ENCODE assay signal across 20 cellular contexts in the genomic region with DNA sequence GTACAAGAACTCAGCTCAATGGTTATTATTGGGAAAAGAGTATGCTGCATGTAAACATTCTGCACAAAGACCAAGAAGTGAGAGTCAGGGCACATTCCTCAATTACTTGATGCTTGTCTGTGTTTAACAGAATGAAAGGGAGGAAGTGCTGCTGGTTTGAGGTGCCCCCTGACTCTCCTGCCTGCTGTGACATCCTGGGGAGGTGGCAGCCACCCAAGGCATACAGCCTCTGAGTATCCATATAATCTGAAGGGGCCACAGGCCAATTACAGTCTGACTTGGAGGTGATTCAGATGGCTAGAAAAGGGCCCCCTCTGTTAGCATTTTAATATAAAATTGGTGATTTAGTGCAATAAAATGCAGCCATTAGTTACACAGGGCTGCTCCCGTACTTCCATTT.
A peak's percentile ranks its signal among the peaks of the same experiment; 100 is the strongest.
DNase-seq lines count a peak whose midpoint lies in the region; ATAC-seq and TF ChIP-seq lines count a peak whose summit lies in the region.
"Had no signal": no experiment of that assay in that cellular context is flagged by ENCODE, and none has a peak within 500 bp of the region (broad histone marks: within the 10 kb centered on the region; RNA-seq: fewer than 3 reads in every experiment).

No MANE protein-coding gene starts in this region.

- no peaks in the 10 kb centered on the region for H3K9me3 Mint-ChIP-seq in WTC11
- H3K9me3 Mint-ChIP-seq in activated T-cell treated with anti-CD3 and anti-CD28 coated beads, Interleukin-2, amount 50 U/mL, for 72 hours, result peaks cover 2 to 3% of the 10 kb centered on the region in 2 donors

- no peaks in the 10 kb centered on the region for H3K4me1 ChIP-seq in gastroesophageal sphincter

- H3K4me1 Mint-ChIP-seq in WTC11, result peaks cover 21% of the 10 kb centered on the region
- H3K4me1 Mint-ChIP-seq in activated T-cell treated with anti-CD3 and anti-CD28 coated beads, Interleukin-2, amount 50 U/mL, for 72 hours (ENCODE audit: low read depth), result no peaks in the 10 kb centered on the region
- H3K4me1 Mint-ChIP-seq: CD14-positive monocyte; CD4-positive, alpha-beta memory T cell had no signal

- TF ChIP-seq POLR2A in gastroesophageal sphincter (IDR thresholded peaks at IDR 0.05), result no peak

- DNase-seq in EH (ENCODE audit: low read depth), result peak; percentile 61
- DNase-seq in M059J (ENCODE audit: low read depth), result peak; percentile 14
- no peak for DNase-seq in WTC11 (ENCODE audit: low spot score)
- peak; percentile 31 for DNase-seq in cerebellum (ENCODE audit: low spot score)
- no peak for DNase-seq in T-helper 1 cell
- no peak for DNase-seq in activated T-cell treated with anti-CD3 and anti-CD28 coated beads, Interleukin-2, amount 50 U/mL, for 72 hours
- DNase-seq: CD4-positive, alpha-beta memory T cell; DMS53; DND-41; GM23248; H7; HFFc6; IMR-90 had no signal

- no peaks in the 10 kb centered on the region for H3K27me3 Mint-ChIP-seq in WTC11 (ENCODE audit: low read depth)
- no peaks in the 10 kb centered on the region for H3K27me3 Mint-ChIP-seq in activated T-cell treated with anti-CD3 and anti-CD28 coated beads, Interleukin-2, amount 50 U/mL, for 72 hours (ENCODE audit: low read depth)
- H3K27me3 Mint-ChIP-seq: CD4-positive, alpha-beta memory T cell had no signal

- WGBS in gastroesophageal sphincter (ENCODE audit: low coverage in 1 of 2), 2 donors, result 30 to 83% methylated on average over 1 of the region's 1 CpG

- no peak for TF ChIP-seq CTCF in WTC11 (IDR thresholded peaks at IDR 0.05)
- TF ChIP-seq CTCF in gastroesophageal sphincter (IDR thresholded peaks at IDR 0.05), result no peak

- H3K4me3 ChIP-seq in gastroesophageal sphincter, result no peak overlapping the region
- H3K4me3 ChIP-seq: BLaER1, GM23248, K562 had no signal

- no peak overlapping the region for H3K4me3 Mint-ChIP-seq in WTC11
- H3K4me3 Mint-ChIP-seq in activated T-cell treated with anti-CD3 and anti-CD28 coated beads, Interleukin-2, amount 50 U/mL, for 72 hours, result no peak overlapping the region
- H3K4me3 Mint-ChIP-seq: CD14-positive monocyte; CD4-positive, alpha-beta memory T cell; HFFc6 had no signal

- 0 out of 2 replicates have a peak overlapping the region, but pooled peaks have one; percentile 64 for H3K27ac Mint-ChIP-seq in WTC11
- no peak overlapping the region for H3K27ac Mint-ChIP-seq in activated T-cell treated with anti-CD3 and anti-CD28 coated beads, Interleukin-2, amount 50 U/mL, for 72 hours
- H3K27ac Mint-ChIP-seq: CD14-positive monocyte; CD4-positive, alpha-beta memory T cell; HFFc6 had no signal

- H3K36me3 Mint-ChIP-seq in WTC11, result no peaks in the 10 kb centered on the region
- H3K36me3 Mint-ChIP-seq in activated T-cell treated with anti-CD3 and anti-CD28 coated beads, Interleukin-2, amount 50 U/mL, for 72 hours (ENCODE audit: insufficient read depth in 2 of 2), result peaks cover 0 to 2% of the 10 kb centered on the region in 2 donors
- H3K36me3 Mint-ChIP-seq: CD14-positive monocyte; CD4-positive, alpha-beta memory T cell had no signal

- H3K9me3 ChIP-seq in gastroesophageal sphincter, result no peaks in the 10 kb centered on the region
- H3K9me3 ChIP-seq: BLaER1 had no signal

- POLR2A ChIA-PET in WTC11 (lab: Charles Lee), result no interaction called here

- H3K36me3 ChIP-seq in gastroesophageal sphincter, result no peaks in the 10 kb centered on the region
- H3K36me3 ChIP-seq: BLaER1 had no signal

- H3K27ac ChIP-seq in gastroesophageal sphincter, result no peak overlapping the region
- H3K27ac ChIP-seq: BLaER1, GM23248, HL-60 had no signal

- CTCF ChIA-PET in WTC11 (lab: Charles Lee), result no interaction called here

- no peak for TF ChIP-seq EP300 in gastroesophageal sphincter (IDR thresholded peaks at IDR 0.05)

- peaks cover 5% of the 10 kb centered on the region for H3K27me3 ChIP-seq in gastroesophageal sphincter
- H3K27me3 ChIP-seq: BLaER1 had no signal

- ATAC-seq in WTC11, result no peak
- no peak for ATAC-seq in gastroesophageal sphincter
- no peak for ATAC-seq in activated T-cell treated with anti-CD3 and anti-CD28 coated beads, Interleukin-2, amount 50 U/mL, for 72 hours (replicated peaks in 1 of 2)
- ATAC-seq in GM21619 (IDR thresholded peaks at IDR 0.05; ENCODE audit: unreplicated experiment), result no peak
- ATAC-seq: HCT116, K562 had no signal

TF ChIP-seq in WTC11, 78 proteins besides CTCF, POLR2A, EP300 and RAD21:
- TF ChIP-seq ZNF219 (CRISPR knock-in tag; IDR thresholded peaks at IDR 0.05; ENCODE audit: borderline replicate concordance) (no peak), TP53 (CRISPR knock-in tag; IDR thresholded peaks at IDR 0.05) (no peak), ZNF423 (CRISPR knock-in tag; IDR thresholded peaks at IDR 0.05) (peak; percentile 65), SMAD3 (CRISPR knock-in tag; IDR thresholded peaks at IDR 0.05; ENCODE audit: borderline replicate concordance) (no peak), TEAD4 (CRISPR knock-in tag; IDR thresholded peaks at IDR 0.05) (no peak)
- TF ChIP-seq, protein P1, sequence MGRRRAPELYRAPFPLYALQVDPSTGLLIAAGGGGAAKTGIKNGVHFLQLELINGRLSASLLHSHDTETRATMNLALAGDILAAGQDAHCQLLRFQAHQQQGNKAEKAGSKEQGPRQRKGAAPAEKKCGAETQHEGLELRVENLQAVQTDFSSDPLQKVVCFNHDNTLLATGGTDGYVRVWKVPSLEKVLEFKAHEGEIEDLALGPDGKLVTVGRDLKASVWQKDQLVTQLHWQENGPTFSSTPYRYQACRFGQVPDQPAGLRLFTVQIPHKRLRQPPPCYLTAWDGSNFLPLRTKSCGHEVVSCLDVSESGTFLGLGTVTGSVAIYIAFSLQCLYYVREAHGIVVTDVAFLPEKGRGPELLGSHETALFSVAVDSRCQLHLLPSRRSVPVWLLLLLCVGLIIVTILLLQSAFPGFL (CRISPR knock-in tag; IDR thresholded peaks at IDR 0.05; ENCODE audit: borderline replicate concordance), result no peak
- TF ChIP-seq, protein P2, sequence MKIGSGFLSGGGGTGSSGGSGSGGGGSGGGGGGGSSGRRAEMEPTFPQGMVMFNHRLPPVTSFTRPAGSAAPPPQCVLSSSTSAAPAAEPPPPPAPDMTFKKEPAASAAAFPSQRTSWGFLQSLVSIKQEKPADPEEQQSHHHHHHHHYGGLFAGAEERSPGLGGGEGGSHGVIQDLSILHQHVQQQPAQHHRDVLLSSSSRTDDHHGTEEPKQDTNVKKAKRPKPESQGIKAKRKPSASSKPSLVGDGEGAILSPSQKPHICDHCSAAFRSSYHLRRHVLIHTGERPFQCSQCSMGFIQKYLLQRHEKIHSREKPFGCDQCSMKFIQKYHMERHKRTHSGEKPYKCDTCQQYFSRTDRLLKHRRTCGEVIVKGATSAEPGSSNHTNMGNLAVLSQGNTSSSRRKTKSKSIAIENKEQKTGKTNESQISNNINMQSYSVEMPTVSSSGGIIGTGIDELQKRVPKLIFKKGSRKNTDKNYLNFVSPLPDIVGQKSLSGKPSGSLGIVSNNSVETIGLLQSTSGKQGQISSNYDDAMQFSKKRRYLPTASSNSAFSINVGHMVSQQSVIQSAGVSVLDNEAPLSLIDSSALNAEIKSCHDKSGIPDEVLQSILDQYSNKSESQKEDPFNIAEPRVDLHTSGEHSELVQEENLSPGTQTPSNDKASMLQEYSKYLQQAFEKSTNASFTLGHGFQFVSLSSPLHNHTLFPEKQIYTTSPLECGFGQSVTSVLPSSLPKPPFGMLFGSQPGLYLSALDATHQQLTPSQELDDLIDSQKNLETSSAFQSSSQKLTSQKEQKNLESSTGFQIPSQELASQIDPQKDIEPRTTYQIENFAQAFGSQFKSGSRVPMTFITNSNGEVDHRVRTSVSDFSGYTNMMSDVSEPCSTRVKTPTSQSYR (CRISPR knock-in tag; IDR thresholded peaks at IDR 0.05), result no peak
- TF ChIP-seq, protein P3, sequence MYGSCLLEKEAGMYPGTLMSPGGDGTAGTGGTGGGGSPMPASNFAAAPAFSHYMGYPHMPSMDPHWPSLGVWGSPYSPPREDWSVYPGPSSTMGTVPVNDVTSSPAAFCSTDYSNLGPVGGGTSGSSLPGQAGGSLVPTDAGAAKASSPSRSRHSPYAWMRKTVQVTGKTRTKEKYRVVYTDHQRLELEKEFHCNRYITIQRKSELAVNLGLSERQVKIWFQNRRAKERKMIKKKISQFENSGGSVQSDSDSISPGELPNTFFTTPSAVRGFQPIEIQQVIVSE (CRISPR knock-in tag; IDR thresholded peaks at IDR 0.05; ENCODE audit: borderline replicate concordance), result no peak

Comparison
In these comparisons a context has a peak if more than half of its experiments do, and no peak if none do; other contexts are left out.
1. DNase-seq: peak in EH (single experiment), M059J (single experiment) and cerebellum (single experiment); none in WTC11 (single experiment), T-helper 1 cell (0 of 5) and activated T-cell treated with anti-CD3 and anti-CD28 coated beads, Interleukin-2, amount 50 U/mL, for 72 hours (0 of 2).